9 cellular contexts compared by ENCODE assay signal in genomic region chr2:149994057-149994728, GRCh38.
A peak's percentile ranks its signal among the peaks of the same experiment; 100 is the strongest.
DNase-seq lines count a peak whose midpoint lies in the region; ATAC-seq and TF ChIP-seq lines count a peak whose summit lies in the region.
"Had no signal": no experiment of that assay in that cellular context is flagged by ENCODE, and none has a peak within 500 bp of the region (broad histone marks: within the 10 kb centered on the region; RNA-seq: fewer than 3 reads in every experiment).

No MANE protein-coding gene starts in this region.

- H3K4me3 ChIP-seq in Caco-2 (ENCODE audit: low read depth, low read length): no peak overlapping the region
- H3K4me3 ChIP-seq in lung: no peak overlapping the region
- no peak overlapping the region for H3K4me3 ChIP-seq in heart right ventricle

- 75 to 79% methylated on average over 9 of the region's 9 CpGs for WGBS in lung, 2 donors
- 75 to 76% methylated on average over 9 of the region's 9 CpGs for WGBS in heart right ventricle, 2 donors

- H3K4me1 Mint-ChIP-seq in Caco-2 (ENCODE audit: low read depth, unreplicated experiment): peaks cover 53% of the 10 kb centered on the region
- no peaks in the 10 kb centered on the region for H3K4me1 Mint-ChIP-seq in activated CD4-positive, alpha-beta T cell treated with anti-CD3 and anti-CD28 coated beads, Interleukin-2, amount 10 ng/mL, durations not matched to agents 7 days and 5 days

- H3K9me3 Mint-ChIP-seq in Caco-2 (ENCODE audit: unreplicated experiment): peaks cover 48% of the 10 kb centered on the region
- no peaks in the 10 kb centered on the region for H3K9me3 Mint-ChIP-seq in activated CD4-positive, alpha-beta T cell treated with anti-CD3 and anti-CD28 coated beads, Interleukin-2, amount 10 ng/mL, durations not matched to agents 7 days and 5 days

- H3K4me1 ChIP-seq in Caco-2 (peaks cover 50% of the 10 kb centered on the region), lung (ENCODE audit: control insufficient read depth in 2 of 2, insufficient read depth in 2 of 2, low read length in 2 of 2) (peaks cover 0 to 6% of the 10 kb centered on the region in 2 donors), heart right ventricle (peaks cover 0 to 45% (median 3%) of the 10 kb centered on the region in 9 donors)

- H3K27ac ChIP-seq in lung (ENCODE audit: low read depth in 1 of 2, low read length in 1 of 2) (no peak overlapping the region), heart right ventricle (no peak overlapping the region)

- DNase-seq in Caco-2 (peak; percentile 67 to 81), M059J (ENCODE audit: low read depth) (peak; percentile 91), amniotic epithelial cell (ENCODE audit: low read depth) (peak; percentile 92), lung (ENCODE audit: low spot score) (peak; percentile 40), heart right ventricle (no peak)
- no peak for DNase-seq in stimulated activated naive CD4-positive, alpha-beta T cell (lab: John Stamatoyannopoulos, UW)
- DNase-seq in activated CD4-positive, alpha-beta T cell treated with anti-CD3 and anti-CD28 coated beads, Interleukin-2, amount 10 ng/mL, durations not matched to agents 7 days and 5 days: no peak
- DNase-seq: activated effector memory CD4-positive, alpha-beta T cell treated with Interleukin-2 at 50 U/mL for 16 hours had no signal

- no peaks in the 10 kb centered on the region for H3K36me3 ChIP-seq in Caco-2 (ENCODE audit: control insufficient read depth, insufficient read depth, low read length)
- no peaks in the 10 kb centered on the region for H3K36me3 ChIP-seq in lung (ENCODE audit: control insufficient read depth in 2 of 2, insufficient read depth in 2 of 2, low read length in 2 of 2)
- H3K36me3 ChIP-seq in heart right ventricle: no peaks in the 10 kb centered on the region

- intact Hi-C loops in Caco-2 (cut with micrococcal nuclease; ENCODE audit: unreplicated experiment) (no loop called here), heart right ventricle (cut with DNase I) (no loop called here)

- H3K27me3 ChIP-seq in Caco-2 (replicated peaks; ENCODE audit: control insufficient read depth, insufficient read depth, low read length): no peaks in the 10 kb centered on the region
- H3K27me3 ChIP-seq in lung (ENCODE audit: control insufficient read depth, insufficient read depth): no peaks in the 10 kb centered on the region
- no peaks in the 10 kb centered on the region for H3K27me3 ChIP-seq in heart right ventricle

- peaks cover 18% of the 10 kb centered on the region for H3K36me3 Mint-ChIP-seq in Caco-2 (ENCODE audit: insufficient read depth, unreplicated experiment)
- H3K36me3 Mint-ChIP-seq in activated CD4-positive, alpha-beta T cell treated with anti-CD3 and anti-CD28 coated beads, Interleukin-2, amount 10 ng/mL, durations not matched to agents 7 days and 5 days (ENCODE audit: low read depth): no peaks in the 10 kb centered on the region

- TF ChIP-seq CTCF in Caco-2 (IDR thresholded peaks at IDR 0.05; ENCODE audit: insufficient read depth in 1 of 2, low read depth in 1 of 2, low read length in 1 of 2, severe bottlenecking in 1 of 2, unreplicated experiment in 1 of 2) (no peak), lung (IDR thresholded peaks at IDR 0.05; ENCODE audit: control extremely low read depth, extremely low read depth) (no peak), heart right ventricle (IDR thresholded peaks at IDR 0.05) (no peak)

- BruUV-seq in Caco-2 (replicated peaks; lab: Mats Ljungman, UMichigan): TSS peak; percentile 82

- peak overlapping the region; percentile 47 for H3K4me3 Mint-ChIP-seq in Caco-2 (ENCODE audit: unreplicated experiment)
- H3K4me3 Mint-ChIP-seq in activated CD4-positive, alpha-beta T cell treated with anti-CD3 and anti-CD28 coated beads, Interleukin-2, amount 10 ng/mL, durations not matched to agents 7 days and 5 days: no peak overlapping the region

- H3K27ac Mint-ChIP-seq in Caco-2 (ENCODE audit: unreplicated experiment): peak overlapping the region; percentile 88
- H3K27ac Mint-ChIP-seq in activated CD4-positive, alpha-beta T cell treated with anti-CD3 and anti-CD28 coated beads, Interleukin-2, amount 10 ng/mL, durations not matched to agents 7 days and 5 days: no peak overlapping the region

- peaks cover 3% of the 10 kb centered on the region; the same call in 1 of the 2 replicates for H3K9me3 ChIP-seq in Caco-2
- no peaks in the 10 kb centered on the region for H3K9me3 ChIP-seq in lung (ENCODE audit: control insufficient read depth in 2 of 2, insufficient read depth in 1 of 2, low read length in 1 of 2)
- H3K9me3 ChIP-seq in heart right ventricle: peaks cover 0 to 6% (median 0%) of the 10 kb centered on the region in 11 donors

- H3K27me3 Mint-ChIP-seq in Caco-2 (ENCODE audit: insufficient read depth, unreplicated experiment): no peaks in the 10 kb centered on the region
- no peaks in the 10 kb centered on the region for H3K27me3 Mint-ChIP-seq in activated CD4-positive, alpha-beta T cell treated with anti-CD3 and anti-CD28 coated beads, Interleukin-2, amount 10 ng/mL, durations not matched to agents 7 days and 5 days

- CTCF ChIA-PET in Caco-2 (lab: Charles Lee): no interaction called here
- CTCF ChIA-PET in activated CD4-positive, alpha-beta T cell treated with anti-CD3 and anti-CD28 coated beads, Interleukin-2, amount 10 ng/mL, durations not matched to agents 7 days and 5 days (lab: Charles Lee): no interaction called here

- POLR2A ChIA-PET in Caco-2 (lab: Charles Lee): no interaction called here
- POLR2A ChIA-PET in activated CD4-positive, alpha-beta T cell treated with anti-CD3 and anti-CD28 coated beads, Interleukin-2, amount 10 ng/mL, durations not matched to agents 7 days and 5 days (lab: Charles Lee): no interaction called here

- no peak for ATAC-seq in lung (ENCODE audit: insufficient read depth, low FRiP score)
- no peak for ATAC-seq in GM18519 (IDR thresholded peaks at IDR 0.05; ENCODE audit: low FRiP score, unreplicated experiment)
- no peak for ATAC-seq in heart right ventricle

Comparison
In these comparisons a context has a peak if more than half of its experiments do, and no peak if none do; other contexts are left out.
1. DNase-seq: peak in Caco-2 (2 of 2), M059J (single experiment), amniotic epithelial cell (single experiment) and lung (single experiment); none in stimulated activated naive CD4-positive, alpha-beta T cell (0 of 6), activated CD4-positive, alpha-beta T cell treated with anti-CD3 and anti-CD28 coated beads, Interleukin-2, amount 10 ng/mL, durations not matched to agents 7 days and 5 days (single experiment) and heart right ventricle (0 of 2).